ENCODE assay signal across 8 cellular contexts in genomic region chr6:130018292-130018829, GRCh38. TPM values are rescaled to one million over a fixed set of nuclear protein-coding genes. Genes with fewer than 3 reads are reported as not detected.
A peak's percentile ranks its signal among the peaks of the same experiment; 100 is the strongest.
DNase-seq lines count a peak whose midpoint lies in the region; ATAC-seq, FAIRE-seq and TF ChIP-seq lines count a peak whose summit lies in the region.

Gene L3MBTL3 (plus strand): TSS chr6:130018581. CDS start chr6:130042700, 24,119 bp downstream.

- DNase-seq in GM03348 (ENCODE audit: low spot score) (peak; percentile 96), HEK293T (ENCODE audit: extremely low spot score) (peak; percentile 88), MV-4-11 (lab: John Stamatoyannopoulos, UW) (peak; percentile 68), SW480 (ENCODE audit: low spot score) (peak; percentile 75), cardiac muscle cell (ENCODE audit: low read depth in 1 of 2, low spot score in 1 of 2) (peak; percentile 90 to 93), pancreas (peak; percentile 79 to 95 (median 86))
- peak; percentile 70 for DNase-seq in activated naive CD8-positive, alpha-beta T cell treated with anti-CD3 and anti-CD28 coated beads, Interleukin-2, amount 50 U/mL, for 16 hours (ENCODE audit: low read depth, low spot score)

- TF ChIP-seq CTCF in cardiac muscle cell (IDR thresholded peaks at IDR 0.05; ENCODE audit: low read depth, low read length) (no peak), pancreas (IDR thresholded peaks at IDR 0.05) (no peak)

- no peak within 1 kb of the TSS for H3K27ac ChIP-seq in cardiac muscle cell
- peak within 1 kb of the TSS in 3 of 4 donors; percentile 34 to 62 (median 55) for H3K27ac ChIP-seq in pancreas
- peak within 1 kb of the TSS; percentile 81 for H3K27ac ChIP-seq in thymus (ENCODE audit: low read depth)

- WGBS in pancreas, 2 donors: 1 to 2% methylated on average over 27 to 29 of the region's 29 CpGs
- under 1% methylated on average over 29 of the region's 29 CpGs for WGBS in thymus

- H3K4me1 ChIP-seq in cardiac muscle cell (ENCODE audit: low read depth) (no peaks in the 10 kb centered on the region), pancreas (no peaks in the 10 kb centered on the region), thymus (ENCODE audit: control insufficient read depth, insufficient read depth, low read length) (peaks cover 7% of the 10 kb centered on the region)

- FAIRE-seq in pancreas (lab: Jason Lieb, UNC): no peak

- H3K4me3 ChIP-seq in cardiac muscle cell (peak within 1 kb of the TSS; percentile 91), pancreas (peak within 1 kb of the TSS; percentile 69 to 85 (median 72)), thymus (ENCODE audit: low read length) (peak within 1 kb of the TSS; percentile 70)

- CTCF ChIA-PET in HEK293T (lab: Yijun Ruan, JAX): interaction anchor here (1.2 kb wide), 1 partner anchor 420 kb away, joined by 5 read pairs; no protein-coding TSS in a partner anchor

- POLR2A ChIA-PET in HEK293T (lab: Yijun Ruan, JAX): no interaction called here

- H3K36me3 ChIP-seq in cardiac muscle cell (no peaks in the 10 kb centered on the region), pancreas (no peaks in the 10 kb centered on the region), thymus (ENCODE audit: control insufficient read depth, insufficient read depth) (no peaks in the 10 kb centered on the region)

- H3K27me3 ChIP-seq in cardiac muscle cell (peaks cover 9% of the 10 kb centered on the region), pancreas (no peaks in the 10 kb centered on the region), thymus (ENCODE audit: control insufficient read depth, insufficient read depth) (no peaks in the 10 kb centered on the region)

- intact Hi-C loops in pancreas (cut with DNase I): no loop called here

- H3K9me3 ChIP-seq in cardiac muscle cell (ENCODE audit: low read depth): no peaks in the 10 kb centered on the region
- no peaks in the 10 kb centered on the region for H3K9me3 ChIP-seq in pancreas
- no peaks in the 10 kb centered on the region for H3K9me3 ChIP-seq in thymus (ENCODE audit: control insufficient read depth)

- peak; percentile 82 to 93 (median 87) for ATAC-seq in pancreas

TF ChIP-seq in HEK293T, 16 proteins besides CTCF, POLR2A, EP300 and RAD21:
- TF ChIP-seq HDGF (IDR thresholded peaks at IDR 0.05; ENCODE audit: borderline replicate concordance) (no peak), L3MBTL2 (conservative IDR thresholded peaks at IDR 0.05) (0 out of 2 replicates have a peak, but pooled peaks have one; percentile 10), ZNF384 (IDR thresholded peaks at IDR 0.05) (peak; percentile 56; the same call in 1 of the 2 replicates)

RNA-seq across cellular contexts. Expression of gene L3MBTL3, which starts in this region (rescaled TPM):
- total RNA-seq in cardiac muscle cell (4.9 and 5.2 TPM in 2 replicates), pancreas (1 to 10 TPM; 1.0 to 5.3 (median 3.6) TPM)
- polyA plus RNA-seq in cardiac muscle cell (4.1 and 4.2 TPM in 2 replicates), pancreas (1 to 10 TPM in 1 of 2 donors, under 1 TPM in 1; 0.95 to 3.2 TPM), thymus (12.7 TPM)
